In the genomic region with DNA sequence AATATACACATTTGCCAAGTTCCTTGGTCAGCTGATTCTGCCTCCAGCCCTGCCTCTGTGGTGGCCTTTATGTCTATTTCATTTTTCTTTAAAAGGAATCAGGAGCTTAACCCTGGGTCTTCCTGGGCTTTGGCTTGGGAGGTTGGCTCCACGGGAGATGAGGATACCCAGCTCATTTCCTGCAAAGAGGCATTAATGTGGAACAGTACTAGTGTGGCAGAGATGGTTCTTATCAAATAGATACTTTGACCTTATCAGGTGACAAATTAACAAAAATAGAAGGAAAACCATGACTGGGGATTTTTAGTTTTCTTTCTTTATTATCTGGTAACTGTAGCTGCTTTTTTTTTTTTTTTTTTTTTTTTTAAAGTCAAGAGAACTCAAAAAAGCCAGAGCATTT, we compare ENCODE assay signal across 38 cellular contexts. TPM values are rescaled to one million over a fixed set of nuclear protein-coding genes. Genes with fewer than 3 reads are reported as not detected.
"Had no signal": no experiment of that assay in that cellular context is flagged by ENCODE, and none has a peak within 500 bp of the region (broad histone marks: within the 10 kb centered on the region; RNA-seq: fewer than 3 reads in every experiment).

No MANE protein-coding gene starts in this region.

- H3K9me3 Mint-ChIP-seq: activated CD4-positive, alpha-beta memory T cell treated with anti-CD3 and anti-CD28 coated beads, Interleukin-2, amount 10 ng/mL, durations not matched to agents 7 days and 5 days; activated CD4-positive, alpha-beta T cell treated with anti-CD3 and anti-CD28 coated beads, Interleukin-2, amount 10 ng/mL, durations not matched to agents 7 days and 5 days; activated naive CD4-positive, alpha-beta T cell treated with anti-CD3 and anti-CD28 coated beads, Interleukin-2, amount 10 ng/mL, durations not matched to agents 7 days and 5 days; activated naive CD4-positive, alpha-beta T cell treated with anti-CD3 and anti-CD28 coated beads, Interleukin-2, amount 50 U/mL, for 24 hours; activated naive CD8-positive, alpha-beta T cell treated with anti-CD3 and anti-CD28 coated beads, Interleukin-2, amount 10 ng/mL, durations not matched to agents 7 days and 5 days; activated naive CD8-positive, alpha-beta T cell treated with anti-CD3 and anti-CD28 coated beads, Interleukin-2, amount 50 U/mL, for 24 hours; activated T-cell treated with anti-CD3 and anti-CD28 coated beads, Interleukin-2, amount 50 U/mL, for 24 hours; activated T-helper 2 cell treated with anti-CD3 and anti-CD28 coated beads, Interferon-gamma antibody, Interleukin-2, Interleukin-4, amounts not matched to agents 10 μg/mL and 5 μg/mL and 100 μg/mL, durations not matched to agents 14 hours and 24 hours and 36 hours; brain; central memory CD8-positive, alpha-beta T cell; T-helper 1 cell treated with Interleukin-12 subunit alpha and Interleukin-12 subunit beta and Interleukin-4 antibody, amounts not matched to agents 30 μg/mL and 1 μg/mL, for 36 hours; T-helper 2 cell treated with Interferon-gamma antibody and Interleukin-4, amounts not matched to agents 5 μg/mL and 100 μg/mL, for 36 hours had no signal

- H3K4me1 ChIP-seq: ascending aorta had no signal

- H3K4me3 Mint-ChIP-seq: activated CD4-positive, alpha-beta memory T cell treated with anti-CD3 and anti-CD28 coated beads, Interleukin-2, amount 10 ng/mL, durations not matched to agents 7 days and 5 days; activated CD4-positive, alpha-beta T cell treated with anti-CD3 and anti-CD28 coated beads for 36 hours; activated CD4-positive, alpha-beta T cell treated with anti-CD3 and anti-CD28 coated beads, Interleukin-2, amount 10 ng/mL, durations not matched to agents 7 days and 5 days; activated CD8-positive, alpha-beta memory T cell treated with anti-CD3 and anti-CD28 coated beads, Interleukin-2, amount 10 ng/mL, durations not matched to agents 7 days and 5 days; activated CD8-positive, alpha-beta T cell treated with anti-CD3 and anti-CD28 coated beads, Interleukin-2, amount 10 ng/mL, durations not matched to agents 7 days and 5 days; activated naive CD4-positive, alpha-beta T cell treated with anti-CD3 and anti-CD28 coated beads, Interleukin-2, amount 10 ng/mL, durations not matched to agents 7 days and 5 days; activated naive CD4-positive, alpha-beta T cell treated with anti-CD3 and anti-CD28 coated beads, Interleukin-2, amount 50 U/mL, for 24 hours; activated naive CD8-positive, alpha-beta T cell; activated naive CD8-positive, alpha-beta T cell treated with anti-CD3 and anti-CD28 coated beads, Interleukin-2, amount 10 ng/mL, durations not matched to agents 7 days and 5 days; activated naive CD8-positive, alpha-beta T cell treated with anti-CD3 and anti-CD28 coated beads, Interleukin-2, amount 50 U/mL, for 24 hours; activated T-cell treated with anti-CD3 and anti-CD28 coated beads, Interleukin-2, amount 50 U/mL, for 24 hours; brain; central memory CD8-positive, alpha-beta T cell; T-helper 1 cell treated with Interleukin-12 subunit alpha and Interleukin-12 subunit beta and Interleukin-4 antibody, amounts not matched to agents 30 μg/mL and 1 μg/mL, for 36 hours; T-helper 2 cell treated with Interferon-gamma antibody and Interleukin-4, amounts not matched to agents 5 μg/mL and 100 μg/mL, for 36 hours had no signal

- H3K27me3 ChIP-seq: ascending aorta, cardiac muscle cell had no signal

- DNase-seq: activated CD4-positive, alpha-beta memory T cell treated with anti-CD3 and anti-CD28 coated beads, Interleukin-2, amount 10 ng/mL, durations not matched to agents 7 days and 5 days; activated CD4-positive, alpha-beta T cell treated with anti-CD3 and anti-CD28 coated beads for 1 hour; activated CD4-positive, alpha-beta T cell treated with anti-CD3 and anti-CD28 coated beads for 36 hours; activated CD4-positive, alpha-beta T cell treated with anti-CD3 and anti-CD28 coated beads for 48 hours; activated CD4-positive, alpha-beta T cell treated with anti-CD3 and anti-CD28 coated beads, Interleukin-2, amount 10 ng/mL, durations not matched to agents 7 days and 5 days; activated CD4-positive, alpha-beta T cell treated with anti-CD3 and anti-CD28 coated beads, Interleukin-2, amount 50 U/mL, for 48 hours; activated CD4-positive, CD25-positive, alpha-beta regulatory T cell; activated CD8-positive, alpha-beta memory T cell treated with anti-CD3 and anti-CD28 coated beads for 24 hours; activated CD8-positive, alpha-beta memory T cell treated with anti-CD3 and anti-CD28 coated beads, Interleukin-2, amount 10 ng/mL, durations not matched to agents 7 days and 5 days; activated CD8-positive, alpha-beta memory T cell treated with anti-CD3 and anti-CD28 coated beads, Interleukin-2, amount 50 U/mL, for 48 hours; activated CD8-positive, alpha-beta T cell treated with anti-CD3 and anti-CD28 coated beads, Interleukin-2, amount 10 ng/mL, durations not matched to agents 7 days and 5 days; activated effector memory CD4-positive, alpha-beta T cell treated with Interleukin-2 at 50 U/mL for 16 hours; activated gamma-delta T cell; activated naive CD4-positive, alpha-beta T cell treated with anti-CD3 and anti-CD28 coated beads, Interleukin-2, amount 10 ng/mL, durations not matched to agents 7 days and 5 days; activated naive CD4-positive, alpha-beta T cell treated with Interleukin-2 at 50 U/mL for 16 hours; activated naive CD8-positive, alpha-beta T cell treated with anti-CD3 and anti-CD28 coated beads, Interleukin-2, amount 10 ng/mL, durations not matched to agents 7 days and 5 days; activated naive CD8-positive, alpha-beta T cell treated with anti-CD3 and anti-CD28 coated beads, Interleukin-2, amount 50 U/mL, for 24 hours; activated T-cell treated with anti-CD3 and anti-CD28 coated beads, Interleukin-2, amount 50 U/mL, for 24 hours; activated T-cell treated with anti-CD3 and anti-CD28 coated beads, Interleukin-2, amount 50 U/mL, for 48 hours; amygdala; anterior cingulate cortex; caudate nucleus; cerebellar nuclear complex; T-helper 1 cell; T-helper 2 cell; T-helper 9 cell had no signal

- H3K27me3 Mint-ChIP-seq: activated CD4-positive, alpha-beta memory T cell treated with anti-CD3 and anti-CD28 coated beads, Interleukin-2, amount 10 ng/mL, durations not matched to agents 7 days and 5 days; activated CD4-positive, alpha-beta T cell treated with anti-CD3 and anti-CD28 coated beads for 36 hours; activated CD4-positive, alpha-beta T cell treated with anti-CD3 and anti-CD28 coated beads, Interleukin-2, amount 10 ng/mL, durations not matched to agents 7 days and 5 days; activated CD8-positive, alpha-beta memory T cell treated with anti-CD3 and anti-CD28 coated beads, Interleukin-2, amount 10 ng/mL, durations not matched to agents 7 days and 5 days; activated naive CD4-positive, alpha-beta T cell treated with anti-CD3 and anti-CD28 coated beads, Interleukin-2, amount 10 ng/mL, durations not matched to agents 7 days and 5 days; activated naive CD4-positive, alpha-beta T cell treated with anti-CD3 and anti-CD28 coated beads, Interleukin-2, amount 50 U/mL, for 24 hours; activated naive CD8-positive, alpha-beta T cell; activated naive CD8-positive, alpha-beta T cell treated with anti-CD3 and anti-CD28 coated beads, Interleukin-2, amount 10 ng/mL, durations not matched to agents 7 days and 5 days; activated naive CD8-positive, alpha-beta T cell treated with anti-CD3 and anti-CD28 coated beads, Interleukin-2, amount 50 U/mL, for 24 hours; activated T-cell treated with anti-CD3 and anti-CD28 coated beads, Interleukin-2, amount 50 U/mL, for 24 hours; brain; central memory CD8-positive, alpha-beta T cell had no signal

- H3K27ac Mint-ChIP-seq: activated CD4-positive, alpha-beta memory T cell treated with anti-CD3 and anti-CD28 coated beads, Interleukin-2, amount 10 ng/mL, durations not matched to agents 7 days and 5 days; activated CD4-positive, alpha-beta T cell treated with anti-CD3 and anti-CD28 coated beads for 36 hours; activated CD4-positive, alpha-beta T cell treated with anti-CD3 and anti-CD28 coated beads, Interleukin-2, amount 10 ng/mL, durations not matched to agents 7 days and 5 days; activated CD8-positive, alpha-beta memory T cell treated with anti-CD3 and anti-CD28 coated beads, Interleukin-2, amount 10 ng/mL, durations not matched to agents 7 days and 5 days; activated CD8-positive, alpha-beta T cell treated with anti-CD3 and anti-CD28 coated beads, Interleukin-2, amount 10 ng/mL, durations not matched to agents 7 days and 5 days; activated naive CD4-positive, alpha-beta T cell treated with anti-CD3 and anti-CD28 coated beads, Interleukin-2, amount 10 ng/mL, durations not matched to agents 7 days and 5 days; activated naive CD4-positive, alpha-beta T cell treated with anti-CD3 and anti-CD28 coated beads, Interleukin-2, amount 50 U/mL, for 24 hours; activated naive CD8-positive, alpha-beta T cell; activated naive CD8-positive, alpha-beta T cell treated with anti-CD3 and anti-CD28 coated beads, Interleukin-2, amount 10 ng/mL, durations not matched to agents 7 days and 5 days; activated naive CD8-positive, alpha-beta T cell treated with anti-CD3 and anti-CD28 coated beads, Interleukin-2, amount 50 U/mL, for 24 hours; activated T-cell treated with anti-CD3 and anti-CD28 coated beads, Interleukin-2, amount 50 U/mL, for 24 hours; activated T-helper 2 cell treated with anti-CD3 and anti-CD28 coated beads, Interferon-gamma antibody, Interleukin-2, Interleukin-4, amounts not matched to agents 10 μg/mL and 5 μg/mL and 100 μg/mL, durations not matched to agents 14 hours and 24 hours and 36 hours; brain; T-helper 1 cell treated with Interleukin-12 subunit alpha and Interleukin-12 subunit beta and Interleukin-4 antibody, amounts not matched to agents 30 μg/mL and 1 μg/mL, for 36 hours; T-helper 2 cell treated with Interferon-gamma antibody and Interleukin-4, amounts not matched to agents 5 μg/mL and 100 μg/mL, for 36 hours had no signal

- H3K9me3 ChIP-seq: ascending aorta had no signal

- H3K27ac ChIP-seq: ascending aorta, cardiac muscle cell, VCaP had no signal

- ATAC-seq: activated CD4-positive, alpha-beta T cell treated with anti-CD3 and anti-CD28 coated beads for 36 hours; activated CD4-positive, CD25-positive, alpha-beta regulatory T cell treated with anti-CD3 and anti-CD28 coated beads, Interleukin-2, amount 50 U/mL, for 24 hours; activated CD8-positive, alpha-beta memory T cell treated with anti-CD3 and anti-CD28 coated beads, Interleukin-2, amount 10 ng/mL, durations not matched to agents 7 days and 5 days; activated CD8-positive, alpha-beta T cell treated with anti-CD3 and anti-CD28 coated beads, Interleukin-2, amount 10 ng/mL, durations not matched to agents 7 days and 5 days; activated naive CD8-positive, alpha-beta T cell treated with anti-CD3 and anti-CD28 coated beads, Interleukin-2, amount 50 U/mL, for 24 hours had no signal

- H3K4me1 Mint-ChIP-seq: activated CD4-positive, alpha-beta T cell treated with anti-CD3 and anti-CD28 coated beads for 36 hours; activated naive CD4-positive, alpha-beta T cell treated with anti-CD3 and anti-CD28 coated beads, Interleukin-2, amount 50 U/mL, for 24 hours; activated naive CD8-positive, alpha-beta T cell treated with anti-CD3 and anti-CD28 coated beads, Interleukin-2, amount 10 ng/mL, durations not matched to agents 7 days and 5 days; activated naive CD8-positive, alpha-beta T cell treated with anti-CD3 and anti-CD28 coated beads, Interleukin-2, amount 50 U/mL, for 24 hours; brain had no signal

- H3K4me3 ChIP-seq: ascending aorta, cardiac muscle cell had no signal

RNA-seq across cellular contexts. Expression of a gene that starts 42.8 kb away (rescaled TPM):
- total RNA-seq: activated CD4-positive, alpha-beta T cell treated with anti-CD3 and anti-CD28 coated beads for 36 hours; activated CD4-positive, alpha-beta T cell treated with anti-CD3 and anti-CD28 coated beads, Interleukin-2, amount 10 ng/mL, durations not matched to agents 7 days and 5 days; ascending aorta; bronchial epithelial cell; cardiac muscle cell had no signal
- polyA plus RNA-seq: cardiac muscle cell had no signal
